ENCODE assay signal across 8 cellular contexts in the genomic region with DNA sequence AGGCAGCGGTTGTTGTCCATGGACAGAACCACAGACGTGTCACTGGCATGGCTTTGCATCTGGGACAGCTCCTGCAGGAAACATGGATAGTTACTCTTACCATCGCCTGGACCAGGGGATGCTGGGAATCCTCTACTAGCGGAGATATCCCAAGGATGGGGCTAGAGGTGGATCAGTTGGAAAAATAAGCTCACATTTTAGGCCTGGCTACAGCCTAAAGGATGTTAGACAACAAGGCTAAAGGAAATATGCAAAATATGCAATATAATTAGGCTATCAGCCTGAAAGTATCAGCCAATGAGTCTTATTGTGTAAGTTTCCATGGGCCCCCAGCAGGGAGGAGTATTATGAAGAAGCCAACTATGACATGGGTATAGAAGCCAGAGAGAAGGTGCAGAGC. TPM values are rescaled to one million over a fixed set of nuclear protein-coding genes. Genes with fewer than 3 reads are reported as not detected.
"Had no signal": no experiment of that assay in that cellular context is flagged by ENCODE, and none has a peak within 500 bp of the region (broad histone marks: within the 10 kb centered on the region; RNA-seq: fewer than 3 reads in every experiment).

No MANE protein-coding gene starts in this region.

- H3K9me3 Mint-ChIP-seq: GM23338, H9 had no signal

- H3K4me3 ChIP-seq: GM23338, K562 had no signal

- DNase-seq: H9, HCEC 1CT, IMR-90, KG1 had no signal

- H3K4me2 ChIP-seq: GM23338 had no signal

- H3K27ac Mint-ChIP-seq: GM23338, H9 had no signal

- H3K4me3 Mint-ChIP-seq: GM23338, H9 had no signal

- H2AFZ ChIP-seq: GM23338 had no signal

- ATAC-seq: GM23338, K562 had no signal

- H3K4me1 Mint-ChIP-seq: GM23338, H9 had no signal

RNA-seq across cellular contexts. Expression of gene KRT76, which starts 5.0 kb away (rescaled TPM):
- total RNA-seq: GM23338, H1, H9, HT-29, IMR-90, K562 had no signal
- polyA plus RNA-seq: GM23338, H1, IMR-90, K562 had no signal

RNA-seq across cellular contexts. Expression of gene KRT3, which starts 23.7 kb away (rescaled TPM):
- total RNA-seq: GM23338, H1, H9, HT-29, IMR-90, K562 had no signal
- polyA plus RNA-seq: GM23338, H1, IMR-90, K562 had no signal

RNA-seq across cellular contexts. Expression of gene KRT4, which starts 41.7 kb away (rescaled TPM):
- total RNA-seq: GM23338, H1, H9, HT-29, K562 had no signal
- polyA plus RNA-seq: GM23338, H1, K562 had no signal
